ENCODE assay signal across 1 cellular context in genomic region chr5:158751961-158752655, GRCh38.
TF ChIP-seq lines count a peak whose summit lies in the region.

No MANE protein-coding gene starts in this region.

TF ChIP-seq in GM12878, 131 proteins besides CTCF, POLR2A, EP300 and RAD21 (continued from another document and continues in another):
- TF ChIP-seq, protein P1, sequence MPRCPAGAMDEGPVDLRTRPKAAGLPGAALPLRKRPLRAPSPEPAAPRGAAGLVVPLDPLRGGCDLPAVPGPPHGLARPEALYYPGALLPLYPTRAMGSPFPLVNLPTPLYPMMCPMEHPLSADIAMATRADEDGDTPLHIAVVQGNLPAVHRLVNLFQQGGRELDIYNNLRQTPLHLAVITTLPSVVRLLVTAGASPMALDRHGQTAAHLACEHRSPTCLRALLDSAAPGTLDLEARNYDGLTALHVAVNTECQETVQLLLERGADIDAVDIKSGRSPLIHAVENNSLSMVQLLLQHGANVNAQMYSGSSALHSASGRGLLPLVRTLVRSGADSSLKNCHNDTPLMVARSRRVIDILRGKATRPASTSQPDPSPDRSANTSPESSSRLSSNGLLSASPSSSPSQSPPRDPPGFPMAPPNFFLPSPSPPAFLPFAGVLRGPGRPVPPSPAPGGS (IDR thresholded peaks at IDR 0.05; ENCODE audit: borderline replicate concordance, insufficient read depth, low read depth, low read length, poor library complexity, severe bottlenecking): no peak
- TF ChIP-seq, protein P2, sequence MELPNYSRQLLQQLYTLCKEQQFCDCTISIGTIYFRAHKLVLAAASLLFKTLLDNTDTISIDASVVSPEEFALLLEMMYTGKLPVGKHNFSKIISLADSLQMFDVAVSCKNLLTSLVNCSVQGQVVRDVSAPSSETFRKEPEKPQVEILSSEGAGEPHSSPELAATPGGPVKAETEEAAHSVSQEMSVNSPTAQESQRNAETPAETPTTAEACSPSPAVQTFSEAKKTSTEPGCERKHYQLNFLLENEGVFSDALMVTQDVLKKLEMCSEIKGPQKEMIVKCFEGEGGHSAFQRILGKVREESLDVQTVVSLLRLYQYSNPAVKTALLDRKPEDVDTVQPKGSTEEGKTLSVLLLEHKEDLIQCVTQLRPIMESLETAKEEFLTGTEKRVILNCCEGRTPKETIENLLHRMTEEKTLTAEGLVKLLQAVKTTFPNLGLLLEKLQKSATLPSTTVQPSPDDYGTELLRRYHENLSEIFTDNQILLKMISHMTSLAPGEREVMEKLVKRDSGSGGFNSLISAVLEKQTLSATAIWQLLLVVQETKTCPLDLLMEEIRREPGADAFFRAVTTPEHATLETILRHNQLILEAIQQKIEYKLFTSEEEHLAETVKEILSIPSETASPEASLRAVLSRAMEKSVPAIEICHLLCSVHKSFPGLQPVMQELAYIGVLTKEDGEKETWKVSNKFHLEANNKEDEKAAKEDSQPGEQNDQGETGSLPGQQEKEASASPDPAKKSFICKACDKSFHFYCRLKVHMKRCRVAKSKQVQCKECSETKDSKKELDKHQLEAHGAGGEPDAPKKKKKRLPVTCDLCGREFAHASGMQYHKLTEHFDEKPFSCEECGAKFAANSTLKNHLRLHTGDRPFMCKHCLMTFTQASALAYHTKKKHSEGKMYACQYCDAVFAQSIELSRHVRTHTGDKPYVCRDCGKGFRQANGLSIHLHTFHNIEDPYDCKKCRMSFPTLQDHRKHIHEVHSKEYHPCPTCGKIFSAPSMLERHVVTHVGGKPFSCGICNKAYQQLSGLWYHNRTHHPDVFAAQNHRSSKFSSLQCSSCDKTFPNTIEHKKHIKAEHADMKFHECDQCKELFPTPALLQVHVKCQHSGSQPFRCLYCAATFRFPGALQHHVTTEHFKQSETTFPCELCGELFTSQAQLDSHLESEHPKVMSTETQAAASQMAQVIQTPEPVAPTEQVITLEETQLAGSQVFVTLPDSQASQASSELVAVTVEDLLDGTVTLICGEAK (IDR thresholded peaks at IDR 0.05; ENCODE audit: borderline replicate concordance): no peak
- TF ChIP-seq ETV6 (conservative IDR thresholded peaks at IDR 0.05 in 1 of 2, IDR thresholded peaks at IDR 0.05 in 1 of 2; ENCODE audit: borderline replicate concordance in 1 of 2, low read depth in 1 of 2) (no peak), RUNX3 (IDR thresholded peaks at IDR 0.05; ENCODE audit: low read length) (peak; percentile 96), PML (IDR thresholded peaks at IDR 0.05; ENCODE audit: low read length) (0 out of 2 replicates have a peak, but pooled peaks have one; percentile 34), NBN (IDR thresholded peaks at IDR 0.05) (0 out of 2 replicates have a peak, but pooled peaks have one; percentile 23), ZNF274 (IDR thresholded peaks at IDR 0.05; ENCODE audit: insufficient read depth, insufficient read length) (no peak), IKZF2 (IDR thresholded peaks at IDR 0.05) (peak; percentile 55 to 65; a peak in 2 of 4 replicates), BMI1 (IDR thresholded peaks at IDR 0.05; ENCODE audit: borderline replicate concordance) (no peak; the same call in 1 of the 2 replicates), SMARCA5 (IDR thresholded peaks at IDR 0.05) (no peak; the same call in 1 of the 2 replicates), SREBF2 (IDR thresholded peaks at IDR 0.05; ENCODE audit: low read length) (no peak), MYB (IDR thresholded peaks at IDR 0.05; ENCODE audit: borderline replicate concordance, low read depth, low read length) (no peak), IKZF1 (conservative IDR thresholded peaks at IDR 0.05) (no peak; the same call in 1 of the 2 replicates), ASH2L (IDR thresholded peaks at IDR 0.05; ENCODE audit: borderline replicate concordance, low read depth) (no peak), BHLHE40 (IDR thresholded peaks at IDR 0.05; ENCODE audit: borderline replicate concordance in 1 of 2, low read depth in 2 of 2, low read length in 1 of 2) (peak in 1 of 2 experiments; percentile 32; a peak in 2 of 4 replicates), HDGF (IDR thresholded peaks at IDR 0.05) (no peak), ATF2 (IDR thresholded peaks at IDR 0.05; ENCODE audit: low read length) (peak; percentile 69), POLR2AphosphoS2 (IDR thresholded peaks at IDR 0.05; ENCODE audit: low read depth, low read length) (no peak), CREM (IDR thresholded peaks at IDR 0.05; ENCODE audit: low read depth) (no peak), LARP7 (IDR thresholded peaks at IDR 0.05) (no peak), NRF1 (conservative IDR thresholded peaks at IDR 0.05; ENCODE audit: low read depth, low read length) (no peak), FOXM1 (IDR thresholded peaks at IDR 0.05; ENCODE audit: low read depth, low read length) (peak; percentile 67; the same call in 1 of the 2 replicates), CEBPZ (IDR thresholded peaks at IDR 0.05; ENCODE audit: low read depth, low read length) (no peak), SRF (IDR thresholded peaks at IDR 0.05; ENCODE audit: low read depth in 2 of 2, low read length in 2 of 2) (no peak), TCF7 (IDR thresholded peaks at IDR 0.05; ENCODE audit: borderline replicate concordance) (no peak), CHD4 (IDR thresholded peaks at IDR 0.05) (no peak), ELK1 (IDR thresholded peaks at IDR 0.05; ENCODE audit: low read depth, low read length) (no peak), JUNB (IDR thresholded peaks at IDR 0.05) (peak; percentile 75), EGR1 (IDR thresholded peaks at IDR 0.05; ENCODE audit: borderline replicate concordance in 1 of 2, low read depth in 2 of 2, low read length in 2 of 2) (no peak), WRNIP1 (IDR thresholded peaks at IDR 0.05; ENCODE audit: borderline replicate concordance, low read depth, low read length) (no peak), EZH2 (IDR thresholded peaks at IDR 0.05; ENCODE audit: borderline replicate concordance, control insufficient read depth, low read depth, low read length) (no peak), RCOR1 (conservative IDR thresholded peaks at IDR 0.05; ENCODE audit: low read depth, low read length) (0 out of 2 replicates have a peak, but pooled peaks have one; percentile 89)
- TF ChIP-seq, protein P3, sequence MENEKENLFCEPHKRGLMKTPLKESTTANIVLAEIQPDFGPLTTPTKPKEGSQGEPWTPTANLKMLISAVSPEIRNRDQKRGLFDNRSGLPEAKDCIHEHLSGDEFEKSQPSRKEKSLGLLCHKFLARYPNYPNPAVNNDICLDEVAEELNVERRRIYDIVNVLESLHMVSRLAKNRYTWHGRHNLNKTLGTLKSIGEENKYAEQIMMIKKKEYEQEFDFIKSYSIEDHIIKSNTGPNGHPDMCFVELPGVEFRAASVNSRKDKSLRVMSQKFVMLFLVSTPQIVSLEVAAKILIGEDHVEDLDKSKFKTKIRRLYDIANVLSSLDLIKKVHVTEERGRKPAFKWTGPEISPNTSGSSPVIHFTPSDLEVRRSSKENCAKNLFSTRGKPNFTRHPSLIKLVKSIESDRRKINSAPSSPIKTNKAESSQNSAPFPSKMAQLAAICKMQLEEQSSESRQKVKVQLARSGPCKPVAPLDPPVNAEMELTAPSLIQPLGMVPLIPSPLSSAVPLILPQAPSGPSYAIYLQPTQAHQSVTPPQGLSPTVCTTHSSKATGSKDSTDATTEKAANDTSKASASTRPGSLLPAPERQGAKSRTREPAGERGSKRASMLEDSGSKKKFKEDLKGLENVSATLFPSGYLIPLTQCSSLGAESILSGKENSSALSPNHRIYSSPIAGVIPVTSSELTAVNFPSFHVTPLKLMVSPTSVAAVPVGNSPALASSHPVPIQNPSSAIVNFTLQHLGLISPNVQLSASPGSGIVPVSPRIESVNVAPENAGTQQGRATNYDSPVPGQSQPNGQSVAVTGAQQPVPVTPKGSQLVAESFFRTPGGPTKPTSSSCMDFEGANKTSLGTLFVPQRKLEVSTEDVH (IDR thresholded peaks at IDR 0.05; ENCODE audit: low read depth, partially characterized antibody): no peak
- TF ChIP-seq, protein P4, sequence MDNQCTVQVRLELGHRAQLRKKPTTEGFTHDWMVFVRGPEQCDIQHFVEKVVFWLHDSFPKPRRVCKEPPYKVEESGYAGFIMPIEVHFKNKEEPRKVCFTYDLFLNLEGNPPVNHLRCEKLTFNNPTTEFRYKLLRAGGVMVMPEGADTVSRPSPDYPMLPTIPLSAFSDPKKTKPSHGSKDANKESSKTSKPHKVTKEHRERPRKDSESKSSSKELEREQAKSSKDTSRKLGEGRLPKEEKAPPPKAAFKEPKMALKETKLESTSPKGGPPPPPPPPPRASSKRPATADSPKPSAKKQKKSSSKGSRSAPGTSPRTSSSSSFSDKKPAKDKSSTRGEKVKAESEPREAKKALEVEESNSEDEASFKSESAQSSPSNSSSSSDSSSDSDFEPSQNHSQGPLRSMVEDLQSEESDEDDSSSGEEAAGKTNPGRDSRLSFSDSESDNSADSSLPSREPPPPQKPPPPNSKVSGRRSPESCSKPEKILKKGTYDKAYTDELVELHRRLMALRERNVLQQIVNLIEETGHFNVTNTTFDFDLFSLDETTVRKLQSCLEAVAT (IDR thresholded peaks at IDR 0.05): no peak
- TF ChIP-seq, protein P5, sequence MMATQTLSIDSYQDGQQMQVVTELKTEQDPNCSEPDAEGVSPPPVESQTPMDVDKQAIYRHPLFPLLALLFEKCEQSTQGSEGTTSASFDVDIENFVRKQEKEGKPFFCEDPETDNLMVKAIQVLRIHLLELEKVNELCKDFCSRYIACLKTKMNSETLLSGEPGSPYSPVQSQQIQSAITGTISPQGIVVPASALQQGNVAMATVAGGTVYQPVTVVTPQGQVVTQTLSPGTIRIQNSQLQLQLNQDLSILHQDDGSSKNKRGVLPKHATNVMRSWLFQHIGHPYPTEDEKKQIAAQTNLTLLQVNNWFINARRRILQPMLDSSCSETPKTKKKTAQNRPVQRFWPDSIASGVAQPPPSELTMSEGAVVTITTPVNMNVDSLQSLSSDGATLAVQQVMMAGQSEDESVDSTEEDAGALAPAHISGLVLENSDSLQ (IDR thresholded peaks at IDR 0.05): no peak
- TF ChIP-seq, protein P6, sequence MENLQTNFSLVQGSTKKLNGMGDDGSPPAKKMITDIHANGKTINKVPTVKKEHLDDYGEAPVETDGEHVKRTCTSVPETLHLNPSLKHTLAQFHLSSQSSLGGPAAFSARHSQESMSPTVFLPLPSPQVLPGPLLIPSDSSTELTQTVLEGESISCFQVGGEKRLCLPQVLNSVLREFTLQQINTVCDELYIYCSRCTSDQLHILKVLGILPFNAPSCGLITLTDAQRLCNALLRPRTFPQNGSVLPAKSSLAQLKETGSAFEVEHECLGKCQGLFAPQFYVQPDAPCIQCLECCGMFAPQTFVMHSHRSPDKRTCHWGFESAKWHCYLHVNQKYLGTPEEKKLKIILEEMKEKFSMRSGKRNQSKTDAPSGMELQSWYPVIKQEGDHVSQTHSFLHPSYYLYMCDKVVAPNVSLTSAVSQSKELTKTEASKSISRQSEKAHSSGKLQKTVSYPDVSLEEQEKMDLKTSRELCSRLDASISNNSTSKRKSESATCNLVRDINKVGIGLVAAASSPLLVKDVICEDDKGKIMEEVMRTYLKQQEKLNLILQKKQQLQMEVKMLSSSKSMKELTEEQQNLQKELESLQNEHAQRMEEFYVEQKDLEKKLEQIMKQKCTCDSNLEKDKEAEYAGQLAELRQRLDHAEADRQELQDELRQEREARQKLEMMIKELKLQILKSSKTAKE (IDR thresholded peaks at IDR 0.05; ENCODE audit: low read depth, poor library complexity, severe bottlenecking): peak; percentile 56
- TF ChIP-seq, protein P7, sequence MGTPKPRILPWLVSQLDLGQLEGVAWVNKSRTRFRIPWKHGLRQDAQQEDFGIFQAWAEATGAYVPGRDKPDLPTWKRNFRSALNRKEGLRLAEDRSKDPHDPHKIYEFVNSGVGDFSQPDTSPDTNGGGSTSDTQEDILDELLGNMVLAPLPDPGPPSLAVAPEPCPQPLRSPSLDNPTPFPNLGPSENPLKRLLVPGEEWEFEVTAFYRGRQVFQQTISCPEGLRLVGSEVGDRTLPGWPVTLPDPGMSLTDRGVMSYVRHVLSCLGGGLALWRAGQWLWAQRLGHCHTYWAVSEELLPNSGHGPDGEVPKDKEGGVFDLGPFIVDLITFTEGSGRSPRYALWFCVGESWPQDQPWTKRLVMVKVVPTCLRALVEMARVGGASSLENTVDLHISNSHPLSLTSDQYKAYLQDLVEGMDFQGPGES (IDR thresholded peaks at IDR 0.05): no peak
